ENCODE assay signal across 14 cellular contexts in genomic region chr9:107142430-107142829, GRCh38.
"Had no signal": no experiment of that assay in that cellular context is flagged by ENCODE, and none has a peak within 500 bp of the region (broad histone marks: within the 10 kb centered on the region; RNA-seq: fewer than 3 reads in every experiment).

No MANE protein-coding gene starts in this region.

- H3K36me3 ChIP-seq: cardiac muscle cell, prostate gland, uterus had no signal

- H3K27ac ChIP-seq: cardiac muscle cell, prostate gland, uterus had no signal

- DNase-seq: activated CD4-positive, alpha-beta memory T cell treated with anti-CD3 and anti-CD28 coated beads for 36 hours; activated CD4-positive, alpha-beta T cell treated with anti-CD3 and anti-CD28 coated beads for 1 hour; activated CD8-positive, alpha-beta memory T cell treated with anti-CD3 and anti-CD28 coated beads, Interleukin-2, amount 50 U/mL, for 4 hours; activated T-cell treated with anti-CD3 and anti-CD28 coated beads, Interleukin-2, amount 50 U/mL, for 72 hours; cortex of kidney; effector memory CD4-positive, alpha-beta T cell; hippocampal formation; stimulated activated CD4-positive, alpha-beta T cell treated with anti-CD3 and anti-CD28 coated beads, Interleukin-4, amount 100 ng/mL, for 1 hour; stimulated activated CD8-positive, alpha-beta memory T cell treated with anti-CD3 and anti-CD28 coated beads, Interleukin-4, amount 100 ng/mL, for 48 hours; stimulated activated naive CD8-positive, alpha-beta T cell treated with anti-CD3 and anti-CD28 coated beads, Interleukin-15, Interleukin-2, amounts not matched to agents 100 U/mL and 50 U/mL, for 24 hours; T-helper 9 cell; uterus had no signal

- H3K27me3 ChIP-seq: cardiac muscle cell, uterus had no signal

- H3K4me1 ChIP-seq: prostate gland, uterus had no signal

- H3K4me3 ChIP-seq: cardiac muscle cell, prostate gland, uterus had no signal

- H3K9me3 ChIP-seq: prostate gland, uterus had no signal
